In genomic region chr22:27747396-27748256, GRCh38 we compare ENCODE assay signal across 12 cellular contexts. TPM values are rescaled to one million over a fixed set of nuclear protein-coding genes. Genes with fewer than 3 reads are reported as not detected.
DNase-seq lines count a peak whose midpoint lies in the region; ATAC-seq and TF ChIP-seq lines count a peak whose summit lies in the region.
"Had no signal": no experiment of that assay in that cellular context is flagged by ENCODE, and none has a peak within 500 bp of the region (broad histone marks: within the 10 kb centered on the region; RNA-seq: fewer than 3 reads in every experiment).

No MANE protein-coding gene starts in this region.

- no peaks in the 10 kb centered on the region for H3K9me3 ChIP-seq in GM23248 (ENCODE audit: low read depth)
- H3K9me3 ChIP-seq in WERI-Rb-1 (ENCODE audit: severe bottlenecking), result no peaks in the 10 kb centered on the region
- H3K9me3 ChIP-seq in subcutaneous abdominal adipose tissue (ENCODE audit: control insufficient read depth in 5 of 5, low read length in 5 of 5), result no peaks in the 10 kb centered on the region
- H3K9me3 ChIP-seq: lower lobe of right lung had no signal

- DNase-seq in GM23248 (peak; percentile 51), WERI-Rb-1 (no peak), Right ventricle myocardium superior (no peak), NCI-H1048 (lab: John Stamatoyannopoulos, UW) (no peak), AG08396 (ENCODE audit: low spot score) (no peak)
- no peak for DNase-seq in activated T-helper 2 cell treated with anti-CD3 and anti-CD28 coated beads, Interferon-gamma antibody, Interleukin-2, Interleukin-4, amounts not matched to agents 10 μg/mL and 5 μg/mL and 100 μg/mL, durations not matched to agents 14 hours and 24 hours and 36 hours (ENCODE audit: low spot score)
- DNase-seq: lower lobe of right lung, NCI-H774 had no signal

- no peaks in the 10 kb centered on the region for H3K79me2 ChIP-seq in GM23248 (ENCODE audit: insufficient read depth)

- H3K36me3 Mint-ChIP-seq in activated T-helper 2 cell treated with anti-CD3 and anti-CD28 coated beads, Interferon-gamma antibody, Interleukin-2, Interleukin-4, amounts not matched to agents 10 μg/mL and 5 μg/mL and 100 μg/mL, durations not matched to agents 14 hours and 24 hours and 36 hours (ENCODE audit: low read depth), result no peaks in the 10 kb centered on the region

- H3K27me3 ChIP-seq in GM23248 (replicated peaks; ENCODE audit: insufficient read depth) (no peaks in the 10 kb centered on the region), WERI-Rb-1 (ENCODE audit: insufficient read depth, low read depth, severe bottlenecking) (no peaks in the 10 kb centered on the region), subcutaneous abdominal adipose tissue (ENCODE audit: control insufficient read depth in 5 of 5, insufficient read depth in 4 of 5, low read length in 5 of 5) (no peaks in the 10 kb centered on the region)

- H3K27ac Mint-ChIP-seq in activated T-helper 2 cell treated with anti-CD3 and anti-CD28 coated beads, Interferon-gamma antibody, Interleukin-2, Interleukin-4, amounts not matched to agents 10 μg/mL and 5 μg/mL and 100 μg/mL, durations not matched to agents 14 hours and 24 hours and 36 hours, result no peak overlapping the region
- H3K27ac Mint-ChIP-seq: activated T-helper 1 cell treated with anti-CD3 and anti-CD28 coated beads, Interleukin-12 subunit alpha, Interleukin-12 subunit beta, Interleukin-2, Interleukin-4 antibody, amounts not matched to agents 30 ng/mL and 10 ng/mL and 1 ng/mL, durations not matched to agents 14 hours and 24 hours and 36 hours had no signal

- H3K4me1 ChIP-seq in GM23248 (ENCODE audit: insufficient read depth), result peaks cover 54% of the 10 kb centered on the region
- peaks cover 11 to 41% (median 35%) of the 10 kb centered on the region in 5 donors for H3K4me1 ChIP-seq in subcutaneous abdominal adipose tissue (ENCODE audit: control insufficient read depth in 5 of 5, insufficient read depth in 5 of 5, low read length in 5 of 5)

- H3K4me3 ChIP-seq in GM23248, result peak overlapping the region; percentile 46; the same call in 1 of the 2 replicates
- H3K4me3 ChIP-seq in WERI-Rb-1 (ENCODE audit: low read depth, low read length), result no peak overlapping the region
- H3K4me3 ChIP-seq in subcutaneous abdominal adipose tissue (ENCODE audit: low read depth in 1 of 5, low read length in 5 of 5), result no peak overlapping the region
- H3K4me3 ChIP-seq: lower lobe of right lung had no signal

- peak overlapping the region; percentile 70 for H3K9ac ChIP-seq in GM23248
- H3K9ac ChIP-seq in subcutaneous abdominal adipose tissue (ENCODE audit: low read length in 5 of 5), result peak overlapping the region in 4 of 5 donors; percentile 5 to 64 (median 36)
- H3K9ac ChIP-seq: KMS-11 had no signal

- no peak overlapping the region for H3K4me3 Mint-ChIP-seq in activated T-helper 2 cell treated with anti-CD3 and anti-CD28 coated beads, Interferon-gamma antibody, Interleukin-2, Interleukin-4, amounts not matched to agents 10 μg/mL and 5 μg/mL and 100 μg/mL, durations not matched to agents 14 hours and 24 hours and 36 hours (ENCODE audit: low read depth)
- H3K4me3 Mint-ChIP-seq: activated T-helper 1 cell treated with anti-CD3 and anti-CD28 coated beads, Interleukin-12 subunit alpha, Interleukin-12 subunit beta, Interleukin-2, Interleukin-4 antibody, amounts not matched to agents 30 ng/mL and 10 ng/mL and 1 ng/mL, durations not matched to agents 14 hours and 24 hours and 36 hours had no signal

- WGBS in GM23248 (ENCODE audit: low coverage in 1 of 2, low lambda C conversion rate in 2 of 2, missing lambda C conversion rate in 2 of 2), 2 experiments, result 78 to 79% methylated on average over 14 of the region's 14 CpGs

- H3K36me3 ChIP-seq in GM23248 (ENCODE audit: low read depth) (no peaks in the 10 kb centered on the region), WERI-Rb-1 (no peaks in the 10 kb centered on the region), subcutaneous abdominal adipose tissue (ENCODE audit: control insufficient read depth in 5 of 5, insufficient read depth in 5 of 5, low read length in 5 of 5) (no peaks in the 10 kb centered on the region)
- H3K36me3 ChIP-seq: lower lobe of right lung had no signal

- no peaks in the 10 kb centered on the region for H3K9me3 Mint-ChIP-seq in activated T-helper 2 cell treated with anti-CD3 and anti-CD28 coated beads, Interferon-gamma antibody, Interleukin-2, Interleukin-4, amounts not matched to agents 10 μg/mL and 5 μg/mL and 100 μg/mL, durations not matched to agents 14 hours and 24 hours and 36 hours
- H3K9me3 Mint-ChIP-seq: activated T-helper 1 cell treated with anti-CD3 and anti-CD28 coated beads, Interleukin-12 subunit alpha, Interleukin-12 subunit beta, Interleukin-2, Interleukin-4 antibody, amounts not matched to agents 30 ng/mL and 10 ng/mL and 1 ng/mL, durations not matched to agents 14 hours and 24 hours and 36 hours had no signal

- peak; percentile 36 for ATAC-seq in Right ventricle myocardium superior (ENCODE audit: poor library complexity)
- ATAC-seq in HG02798 (IDR thresholded peaks at IDR 0.05; ENCODE audit: poor library complexity, unreplicated experiment), result no peak

- H3K4me1 Mint-ChIP-seq in activated T-helper 2 cell treated with anti-CD3 and anti-CD28 coated beads, Interferon-gamma antibody, Interleukin-2, Interleukin-4, amounts not matched to agents 10 μg/mL and 5 μg/mL and 100 μg/mL, durations not matched to agents 14 hours and 24 hours and 36 hours (ENCODE audit: low read depth), result peaks cover 2% of the 10 kb centered on the region

- peaks cover 5% of the 10 kb centered on the region for H3K27me3 Mint-ChIP-seq in activated T-helper 2 cell treated with anti-CD3 and anti-CD28 coated beads, Interferon-gamma antibody, Interleukin-2, Interleukin-4, amounts not matched to agents 10 μg/mL and 5 μg/mL and 100 μg/mL, durations not matched to agents 14 hours and 24 hours and 36 hours (ENCODE audit: low read depth)

- no peaks in the 10 kb centered on the region for H4K20me1 ChIP-seq in GM23248 (ENCODE audit: insufficient read depth)

- peak overlapping the region; percentile 83 for H3K27ac ChIP-seq in GM23248
- H3K27ac ChIP-seq in WERI-Rb-1, result no peak overlapping the region
- peak overlapping the region; percentile 89 for H3K27ac ChIP-seq in subcutaneous abdominal adipose tissue (ENCODE audit: low read depth, low read length)
- H3K27ac ChIP-seq: KMS-11, lower lobe of right lung had no signal

- peak; percentile 53 for TF ChIP-seq CTCF in WERI-Rb-1 (IDR thresholded peaks at IDR 0.05; ENCODE audit: low read depth, low read length)

- peak overlapping the region; percentile 73 for H3K4me2 ChIP-seq in GM23248 (ENCODE audit: unreplicated experiment)
- H3K4me2 ChIP-seq: KMS-11 had no signal

- H2AFZ ChIP-seq in GM23248, result no peak overlapping the region

- H3F3A ChIP-seq in GM23248 (ENCODE audit: insufficient read depth), result peaks cover 55% of the 10 kb centered on the region

- in situ Hi-C loops in GM23248 (cut with MboI), result no loop called here

- intact Hi-C loops in Right ventricle myocardium superior (cut with DNase I), result no loop called here
- intact Hi-C loops in activated T-helper 2 cell treated with anti-CD3 and anti-CD28 coated beads, Interferon-gamma antibody, Interleukin-2, Interleukin-4, amounts not matched to agents 10 μg/mL and 5 μg/mL and 100 μg/mL, durations not matched to agents 14 hours and 24 hours and 36 hours (cut with micrococcal nuclease), result no loop called here

- H3K9me2 ChIP-seq in GM23248 (ENCODE audit: insufficient read depth), result no peaks in the 10 kb centered on the region

RNA-seq across cellular contexts. Expression of gene MN1, which starts 53.9 kb away (rescaled TPM):
- 24.8 and 25.9 TPM in 2 replicates for total RNA-seq in GM23248 (2014; rRNA removed; shearing (Covaris generic))
- 4.2 and 4.4 TPM in 2 replicates for polyA plus RNA-seq in GM23248 (2016; fragmentation: Nextera tagmentation; extraction: Ambion mirVana)
- total RNA-seq in Right ventricle myocardium superior, result 6.3 TPM
- total RNA-seq in activated T-helper 2 cell treated with anti-CD3 and anti-CD28 coated beads, Interferon-gamma antibody, Interleukin-2, Interleukin-4, amounts not matched to agents 10 μg/mL and 5 μg/mL and 100 μg/mL, durations not matched to agents 14 hours and 24 hours and 36 hours, result 0.09 and 0.16 TPM in 2 replicates
